In genomic region chrX:109475174-109475891, GRCh38 we compare ENCODE assay signal across 1 cellular context.
TF ChIP-seq lines count a peak whose summit lies in the region.

No MANE protein-coding gene starts in this region.

TF ChIP-seq in K562, 482 proteins besides CTCF, POLR2A, EP300 and RAD21:
- TF ChIP-seq MGA (IDR thresholded peaks at IDR 0.05) (peak; percentile 55), NKRF (IDR thresholded peaks at IDR 0.05; ENCODE audit: borderline replicate concordance) (no peak), CREBBP (IDR thresholded peaks at IDR 0.05; ENCODE audit: low read depth, low read length) (no peak), L3MBTL2 (IDR thresholded peaks at IDR 0.05) (peak; percentile 41; the same call in 1 of the 2 replicates), RBM22 (IDR thresholded peaks at IDR 0.05; ENCODE audit: low read depth, low read length, poor library complexity, severe bottlenecking) (no peak), ZBTB11 (CRISPR knock-in tag; IDR thresholded peaks at IDR 0.05) (no peak), NELFE (IDR thresholded peaks at IDR 0.05; ENCODE audit: insufficient read depth, insufficient read length) (no peak), KAT8 (IDR thresholded peaks at IDR 0.05; ENCODE audit: low read depth) (no peak), MAFF (IDR thresholded peaks at IDR 0.05; ENCODE audit: low read length) (no peak), CHAMP1 (IDR thresholded peaks at IDR 0.05) (0 out of 2 replicates have a peak, but pooled peaks have one; percentile 23), CTCFL (IDR thresholded peaks at IDR 0.05; ENCODE audit: borderline replicate concordance, insufficient read depth, low read depth, low read length, poor library complexity, severe bottlenecking) (peak; percentile 69), MYC (IDR thresholded peaks at IDR 0.05; ENCODE audit: low read depth, low read length) (0 out of 2 replicates have a peak, but pooled peaks have one; percentile 14), MYC (CRISPR knock-in tag; IDR thresholded peaks at IDR 0.05; ENCODE audit: borderline replicate concordance, low read depth) (no peak), DDX20 (tag; IDR thresholded peaks at IDR 0.05; ENCODE audit: low read depth) (no peak)
- TF ChIP-seq, protein P1, sequence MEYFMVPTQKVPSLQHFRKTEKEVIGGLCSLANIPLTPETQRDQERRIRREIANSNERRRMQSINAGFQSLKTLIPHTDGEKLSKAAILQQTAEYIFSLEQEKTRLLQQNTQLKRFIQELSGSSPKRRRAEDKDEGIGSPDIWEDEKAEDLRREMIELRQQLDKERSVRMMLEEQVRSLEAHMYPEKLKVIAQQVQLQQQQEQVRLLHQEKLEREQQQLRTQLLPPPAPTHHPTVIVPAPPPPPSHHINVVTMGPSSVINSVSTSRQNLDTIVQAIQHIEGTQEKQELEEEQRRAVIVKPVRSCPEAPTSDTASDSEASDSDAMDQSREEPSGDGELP (CRISPR knock-in tag; IDR thresholded peaks at IDR 0.05; ENCODE audit: borderline replicate concordance), result 0 out of 2 replicates have a peak, but pooled peaks have one; percentile 45
- TF ChIP-seq, protein P2, sequence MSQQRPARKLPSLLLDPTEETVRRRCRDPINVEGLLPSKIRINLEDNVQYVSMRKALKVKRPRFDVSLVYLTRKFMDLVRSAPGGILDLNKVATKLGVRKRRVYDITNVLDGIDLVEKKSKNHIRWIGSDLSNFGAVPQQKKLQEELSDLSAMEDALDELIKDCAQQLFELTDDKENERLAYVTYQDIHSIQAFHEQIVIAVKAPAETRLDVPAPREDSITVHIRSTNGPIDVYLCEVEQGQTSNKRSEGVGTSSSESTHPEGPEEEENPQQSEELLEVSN (IDR thresholded peaks at IDR 0.05; ENCODE audit: borderline replicate concordance in 1 of 2, extremely low read depth in 1 of 2, insufficient read depth in 1 of 2, insufficient read length in 1 of 2, low read depth in 1 of 2, low read length in 1 of 2, poor library complexity in 1 of 2, severe bottlenecking in 1 of 2), result peak in 1 of 2 experiments; percentile 62
- TF ChIP-seq, protein P3, sequence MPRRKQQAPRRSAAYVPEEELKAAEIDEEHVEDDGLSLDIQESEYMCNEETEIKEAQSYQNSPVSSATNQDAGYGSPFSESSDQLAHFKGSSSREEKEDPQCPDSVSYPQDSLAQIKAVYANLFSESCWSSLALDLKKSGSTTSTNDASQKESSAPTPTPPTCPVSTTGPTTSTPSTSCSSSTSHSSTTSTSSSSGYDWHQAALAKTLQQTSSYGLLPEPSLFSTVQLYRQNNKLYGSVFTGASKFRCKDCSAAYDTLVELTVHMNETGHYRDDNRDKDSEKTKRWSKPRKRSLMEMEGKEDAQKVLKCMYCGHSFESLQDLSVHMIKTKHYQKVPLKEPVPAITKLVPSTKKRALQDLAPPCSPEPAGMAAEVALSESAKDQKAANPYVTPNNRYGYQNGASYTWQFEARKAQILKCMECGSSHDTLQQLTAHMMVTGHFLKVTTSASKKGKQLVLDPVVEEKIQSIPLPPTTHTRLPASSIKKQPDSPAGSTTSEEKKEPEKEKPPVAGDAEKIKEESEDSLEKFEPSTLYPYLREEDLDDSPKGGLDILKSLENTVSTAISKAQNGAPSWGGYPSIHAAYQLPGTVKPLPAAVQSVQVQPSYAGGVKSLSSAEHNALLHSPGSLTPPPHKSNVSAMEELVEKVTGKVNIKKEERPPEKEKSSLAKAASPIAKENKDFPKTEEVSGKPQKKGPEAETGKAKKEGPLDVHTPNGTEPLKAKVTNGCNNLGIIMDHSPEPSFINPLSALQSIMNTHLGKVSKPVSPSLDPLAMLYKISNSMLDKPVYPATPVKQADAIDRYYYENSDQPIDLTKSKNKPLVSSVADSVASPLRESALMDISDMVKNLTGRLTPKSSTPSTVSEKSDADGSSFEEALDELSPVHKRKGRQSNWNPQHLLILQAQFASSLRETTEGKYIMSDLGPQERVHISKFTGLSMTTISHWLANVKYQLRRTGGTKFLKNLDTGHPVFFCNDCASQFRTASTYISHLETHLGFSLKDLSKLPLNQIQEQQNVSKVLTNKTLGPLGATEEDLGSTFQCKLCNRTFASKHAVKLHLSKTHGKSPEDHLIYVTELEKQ (CRISPR knock-in tag; IDR thresholded peaks at IDR 0.05), result no peak
